In genomic region chr16:30092373-30093010, GRCh38 we compare ENCODE assay signal across 8 cellular contexts. TPM values are rescaled to one million over a fixed set of nuclear protein-coding genes. Genes with fewer than 3 reads are reported as not detected.
DNase-seq lines count a peak whose midpoint lies in the region; ATAC-seq, FAIRE-seq and TF ChIP-seq lines count a peak whose summit lies in the region.

No MANE protein-coding gene starts in this region.

- H3K4me1 Mint-ChIP-seq in type B pancreatic cell (ENCODE audit: unreplicated experiment): peaks cover 46% of the 10 kb centered on the region

- H3K27me3 Mint-ChIP-seq in type B pancreatic cell: no peaks in the 10 kb centered on the region

- peak overlapping the region; percentile 91 for H3K27ac Mint-ChIP-seq in type B pancreatic cell

- peaks cover 15% of the 10 kb centered on the region for H3K36me3 Mint-ChIP-seq in type B pancreatic cell

- peaks cover 7% of the 10 kb centered on the region for H3K9me3 ChIP-seq in neutrophil

- ATAC-seq in GM21367 (IDR thresholded peaks at IDR 0.05; ENCODE audit: unreplicated experiment): peak; percentile 30

- no peaks in the 10 kb centered on the region for H3K27me3 ChIP-seq in neutrophil

- TF ChIP-seq CTCF in D721Med (IDR thresholded peaks at IDR 0.05; ENCODE audit: insufficient read depth, missing control alignments): peak; percentile 66
- peak; percentile 92 for TF ChIP-seq CTCF in neutrophil (IDR thresholded peaks at IDR 0.05)
- peak; percentile 76 for TF ChIP-seq CTCF in type B pancreatic cell (conservative IDR thresholded peaks at IDR 0.05)

- peaks cover 6% of the 10 kb centered on the region for H3K9me3 Mint-ChIP-seq in type B pancreatic cell

- DNase-seq in D721Med (ENCODE audit: insufficient read length, low spot score): peak; percentile 90
- DNase-seq in HuH-7 (ENCODE audit: low spot score): peak; percentile 98
- peak; percentile 75 for DNase-seq in RPMI7951 (ENCODE audit: low read depth)
- DNase-seq in activated naive CD4-positive, alpha-beta T cell treated with Interleukin-2 at 50 U/mL for 16 hours: peak; percentile 70
- peak; percentile 91 for DNase-seq in germinal center (ENCODE audit: low spot score)
- DNase-seq in type B pancreatic cell (ENCODE audit: extremely low spot score, unreplicated experiment): peak; percentile 86

- peak overlapping the region; percentile 85 for H3K4me3 ChIP-seq in neutrophil (ENCODE audit: low read depth in 1 of 2, low read length in 1 of 2)

- H3K27ac ChIP-seq in neutrophil: peak overlapping the region; percentile 100

- peaks cover 34% of the 10 kb centered on the region for H3K36me3 ChIP-seq in neutrophil

- H3K4me3 Mint-ChIP-seq in type B pancreatic cell: peak overlapping the region; percentile 90

- no peak for FAIRE-seq in D721Med (lab: Jason Lieb, UNC)

- peaks cover 66 to 68% of the 10 kb centered on the region in 2 experiments for H3K4me1 ChIP-seq in neutrophil (ENCODE audit: control insufficient read depth in 1 of 2, insufficient read depth in 1 of 2, low read depth in 1 of 2, low read length in 1 of 2)

RNA-seq across cellular contexts. Expression of gene TBX6, which starts 0.8 kb away (rescaled TPM):
- total RNA-seq in RPMI7951 (2014; rRNA removed; shearing (Covaris generic)): 0.10 and 0.48 TPM in 2 replicates
- 1.6 TPM in 2 replicates for total RNA-seq in type B pancreatic cell (ENCODE audit: low replicate concordance)

RNA-seq across cellular contexts. Expression of gene YPEL3, which starts 3.5 kb away (rescaled TPM):
- total RNA-seq in RPMI7951 (2014; rRNA removed; shearing (Covaris generic)): 13.2 and 14.9 TPM in 2 replicates
- 37.9 and 61.9 TPM in 2 replicates for total RNA-seq in type B pancreatic cell (ENCODE audit: low replicate concordance)

RNA-seq across cellular contexts. Expression of gene PPP4C, which starts 16.7 kb away (rescaled TPM):
- 101 and 136 TPM in 2 replicates for total RNA-seq in RPMI7951 (2014; rRNA removed; shearing (Covaris generic))
- total RNA-seq in type B pancreatic cell (ENCODE audit: low replicate concordance): 128 and 155 TPM in 2 replicates

RNA-seq across cellular contexts. Expression of gene GDPD3, which starts 20.8 kb away (rescaled TPM):
- 0.29 and 0.48 TPM in 2 replicates for total RNA-seq in RPMI7951 (2014; rRNA removed; shearing (Covaris generic))
- 19.7 and 23.2 TPM in 2 replicates for total RNA-seq in type B pancreatic cell (ENCODE audit: low replicate concordance)

RNA-seq across cellular contexts. Expression of gene ALDOA, which starts 26.9 kb away (rescaled TPM):
- 1,895 and 1,949 TPM in 2 replicates for total RNA-seq in RPMI7951 (2014; rRNA removed; shearing (Covaris generic))
- 620 and 1,017 TPM in 2 replicates for total RNA-seq in type B pancreatic cell (ENCODE audit: low replicate concordance)

Comparison
In these comparisons a context has a peak if more than half of its experiments do, and no peak if none do; other contexts are left out.
1. Peak in every context shown above with its lines: DNase-seq, ATAC-seq, H3K4me3 ChIP-seq and H3K27ac ChIP-seq.